ENCODE assay signal across 1 cellular context in the genomic region with DNA sequence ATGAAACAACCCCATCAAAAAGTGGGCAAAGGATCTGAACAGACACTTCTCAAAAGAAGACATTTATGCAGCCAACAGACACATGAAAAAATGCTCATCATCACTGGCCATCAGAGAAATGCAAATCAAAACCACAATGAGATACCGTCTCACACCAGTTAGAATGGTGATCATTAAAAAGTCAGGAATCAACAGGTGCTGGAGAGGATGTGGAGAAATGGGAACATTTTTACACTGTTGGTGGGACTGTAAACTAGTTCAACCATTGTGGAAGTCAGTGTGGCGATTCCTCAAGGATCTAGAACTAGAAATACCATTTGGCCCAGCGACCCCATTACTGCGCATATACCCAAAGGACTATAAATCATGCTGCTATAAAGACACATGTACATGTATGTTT.
TF ChIP-seq lines count a peak whose summit lies in the region.
"Not testable (repeated sequence)": the region's sequence is repeated elsewhere in the genome, so short reads cannot be mapped to it uniquely, and the experiment has no call there.

No MANE protein-coding gene starts in this region.

- H3K27ac ChIP-seq in HEK293 (ENCODE audit: extremely low read depth, low read depth, low read length) = not testable (repeated sequence)

- not testable (repeated sequence) for H3K4me3 ChIP-seq in HEK293 (ENCODE audit: low read depth, low read length)

- H3K4me1 ChIP-seq in HEK293 (ENCODE audit: control insufficient read depth, insufficient read depth, low read length) = not testable (repeated sequence)

- H3K9me3 ChIP-seq in HEK293 (ENCODE audit: control insufficient read depth, insufficient read depth, low read depth, low read length) = not testable (repeated sequence)

- not testable (repeated sequence) for TF ChIP-seq CTCF in HEK293 (tag by site-specific recombination; IDR thresholded peaks at IDR 0.05)

- POLR2A ChIA-PET in HEK293 (lab: Yijun Ruan, JAX) = not testable (repeated sequence)

- H3K36me3 ChIP-seq in HEK293 (ENCODE audit: control insufficient read depth in 2 of 2, insufficient read depth in 1 of 2, low read length in 2 of 2) = not testable (repeated sequence)

- CTCF ChIA-PET in HEK293 (lab: Yijun Ruan, JAX) = not testable (repeated sequence)

TF ChIP-seq in HEK293, 187 proteins besides CTCF, POLR2A, EP300 and RAD21:
- TF ChIP-seq SCRT2 (tag by site-specific recombination; IDR thresholded peaks at IDR 0.05) (peak; percentile 81), SCRT1 (tag by site-specific recombination; IDR thresholded peaks at IDR 0.05; ENCODE audit: borderline replicate concordance) (peak; percentile 61; the same call in 1 of the 2 replicates)
